8 cellular contexts compared by ENCODE assay signal in genomic region chr14:76768201-76768656, GRCh38. TPM values are rescaled to one million over a fixed set of nuclear protein-coding genes. Genes with fewer than 3 reads are reported as not detected.
DNase-seq lines count a peak whose midpoint lies in the region; ATAC-seq, FAIRE-seq and TF ChIP-seq lines count a peak whose summit lies in the region.

No MANE protein-coding gene starts in this region.

- DNase-seq in amygdala (lab: John Stamatoyannopoulos, UW) (peak in 29 of 56 donors; percentile 26 to 73 (median 49)), lower lobe of right lung (peak; percentile 84), H54 (ENCODE audit: insufficient read length, low spot score) (no peak), NCI-H128 (lab: John Stamatoyannopoulos, UW; ENCODE audit: unreplicated experiment) (no peak)
- peak; percentile 36 to 61 for DNase-seq in stimulated activated CD8-positive, alpha-beta memory T cell treated with anti-CD3 and anti-CD28 coated beads, Interleukin-2, amount 100 ng/mL, for 48 hours (ENCODE audit: low read depth in 2 of 2)

- H3K36me3 Mint-ChIP-seq in T-helper 1 cell treated with Interleukin-12 subunit alpha and Interleukin-12 subunit beta and Interleukin-4 antibody, amounts not matched to agents 30 μg/mL and 1 μg/mL, for 36 hours (ENCODE audit: low read depth): no peaks in the 10 kb centered on the region

- no peak for TF ChIP-seq POLR2A in H54 (IDR thresholded peaks at IDR 0.05; ENCODE audit: low read depth, low read length)

- H3K27me3 ChIP-seq in lower lobe of right lung (ENCODE audit: low read depth): no peaks in the 10 kb centered on the region

- ATAC-seq in GM18873 (IDR thresholded peaks at IDR 0.05; ENCODE audit: low FRiP score, unreplicated experiment): peak; percentile 58
- ATAC-seq in HG03066 (IDR thresholded peaks at IDR 0.05; ENCODE audit: low read depth, unreplicated experiment): peak; percentile 83
- ATAC-seq in lower lobe of right lung: peak; percentile 82 to 90

- no peak overlapping the region for H3K4me3 ChIP-seq in lower lobe of right lung

- H3K27ac Mint-ChIP-seq in T-helper 1 cell treated with Interleukin-12 subunit alpha and Interleukin-12 subunit beta and Interleukin-4 antibody, amounts not matched to agents 30 μg/mL and 1 μg/mL, for 36 hours: peak overlapping the region; percentile 68

- peaks cover 43% of the 10 kb centered on the region for H3K4me1 ChIP-seq in lower lobe of right lung

- peak overlapping the region; percentile 77 for H3K27ac ChIP-seq in lower lobe of right lung

- H3K36me3 ChIP-seq in lower lobe of right lung: no peaks in the 10 kb centered on the region

- no peak for TF ChIP-seq CTCF in lower lobe of right lung (IDR thresholded peaks at IDR 0.05)

- H3K9me3 Mint-ChIP-seq in T-helper 1 cell treated with Interleukin-12 subunit alpha and Interleukin-12 subunit beta and Interleukin-4 antibody, amounts not matched to agents 30 μg/mL and 1 μg/mL, for 36 hours: no peaks in the 10 kb centered on the region

- intact Hi-C loops in lower lobe of right lung (cut with DNase I): no loop called here

- peaks cover 25% of the 10 kb centered on the region for H3K4me1 Mint-ChIP-seq in T-helper 1 cell treated with Interleukin-12 subunit alpha and Interleukin-12 subunit beta and Interleukin-4 antibody, amounts not matched to agents 30 μg/mL and 1 μg/mL, for 36 hours (ENCODE audit: low read depth)

- FAIRE-seq in H54 (lab: Jason Lieb, UNC): no peak

- no peaks in the 10 kb centered on the region for H3K9me3 ChIP-seq in lower lobe of right lung

- peak overlapping the region; percentile 46 for H3K4me3 Mint-ChIP-seq in T-helper 1 cell treated with Interleukin-12 subunit alpha and Interleukin-12 subunit beta and Interleukin-4 antibody, amounts not matched to agents 30 μg/mL and 1 μg/mL, for 36 hours

- H3K27me3 Mint-ChIP-seq in T-helper 1 cell treated with Interleukin-12 subunit alpha and Interleukin-12 subunit beta and Interleukin-4 antibody, amounts not matched to agents 30 μg/mL and 1 μg/mL, for 36 hours (ENCODE audit: low read depth): peaks cover 24% of the 10 kb centered on the region

RNA-seq across cellular contexts. Expression of gene VASH1, which starts 7.0 kb away (rescaled TPM):
- total RNA-seq in lower lobe of right lung: 51.7 TPM

RNA-seq across cellular contexts. Expression of gene ANGEL1, which starts 44.5 kb away (rescaled TPM):
- 28.9 TPM for total RNA-seq in lower lobe of right lung

RNA-seq across cellular contexts. Expression of gene LRRC74A, which starts 58.0 kb away (rescaled TPM):
- not detected for total RNA-seq in lower lobe of right lung

Comparison
In these comparisons a context has a peak if more than half of its experiments do, and no peak if none do; other contexts are left out.
1. DNase-seq: peak in amygdala (29 of 56), lower lobe of right lung (single experiment) and stimulated activated CD8-positive, alpha-beta memory T cell treated with anti-CD3 and anti-CD28 coated beads, Interleukin-2, amount 100 ng/mL, for 48 hours (2 of 2); none in H54 (single experiment) and NCI-H128 (single experiment).
2. Peak in every context shown above with its lines, with median percentiles within 50 percentile points of each other: ATAC-seq.